In genomic region chr4:108950158-108950915, GRCh38 we compare ENCODE assay signal across 24 cellular contexts.
"Had no signal": no experiment of that assay in that cellular context is flagged by ENCODE, and none has a peak within 500 bp of the region (broad histone marks: within the 10 kb centered on the region; RNA-seq: fewer than 3 reads in every experiment).

No MANE protein-coding gene starts in this region.

- ATAC-seq: activated CD4-positive, CD25-positive, alpha-beta regulatory T cell treated with anti-CD3 and anti-CD28 coated beads, Interleukin-2, amount 50 U/mL, for 24 hours; activated naive CD8-positive, alpha-beta T cell treated with anti-CD3 and anti-CD28 coated beads, Interleukin-2, amount 50 U/mL, for 24 hours; body of pancreas; left lung; mucosa of descending colon had no signal

- H3K4me1 ChIP-seq: body of pancreas, left lung, spleen had no signal

- H3K36me3 ChIP-seq: left lung, neural progenitor cell, spleen had no signal

- H3K27me3 ChIP-seq: body of pancreas, hepatocyte, left lung, neural progenitor cell, spleen had no signal

- H3K27ac ChIP-seq: body of pancreas, hepatocyte, left lung, neural progenitor cell, spleen, VCaP had no signal

- DNase-seq: activated CD4-positive, alpha-beta memory T cell treated with anti-CD3 and anti-CD28 coated beads, Interleukin-2, amount 10 ng/mL, durations not matched to agents 7 days and 5 days; activated CD4-positive, alpha-beta T cell treated with anti-CD3 and anti-CD28 coated beads, Interleukin-2, amount 10 ng/mL, durations not matched to agents 24 days and 14 days; activated effector memory CD4-positive, alpha-beta T cell treated with anti-CD3 and anti-CD28 coated beads, Interleukin-2, amount 50 U/mL, for 16 hours; activated naive CD4-positive, alpha-beta T cell treated with anti-CD3 and anti-CD28 coated beads, Interleukin-2, amount 10 ng/mL, durations not matched to agents 7 days and 5 days; activated naive CD8-positive, alpha-beta T cell treated with anti-CD3 and anti-CD28 coated beads, Interleukin-2, amount 50 U/mL, for 24 hours; body of pancreas; caudate nucleus; dermis blood vessel endothelial cell; effector CD8-positive, alpha-beta T cell; erythroblast; foreskin melanocyte; immature natural killer cell; left lung; mesendoderm; mucosa of descending colon; naive B cell; posterior cingulate gyrus; spleen; stimulated activated CD4-positive, alpha-beta T cell treated with anti-CD3 and anti-CD28 coated beads, Interleukin-4, amount 100 ng/mL, for 1 hour; stimulated activated naive CD4-positive, alpha-beta T cell treated with Interleukin-2 at 50 U/mL for 16 hours had no signal

- H3K9me3 ChIP-seq: body of pancreas, left lung, mucosa of descending colon, spleen had no signal

- H3K4me3 ChIP-seq: body of pancreas, hepatocyte, left lung, mucosa of descending colon, neural progenitor cell, spleen had no signal
